ENCODE assay signal across 8 cellular contexts in genomic region chr13:106535552-106536243, GRCh38. TPM values are rescaled to one million over a fixed set of nuclear protein-coding genes. Genes with fewer than 3 reads are reported as not detected.
DNase-seq lines count a peak whose midpoint lies in the region; ATAC-seq and TF ChIP-seq lines count a peak whose summit lies in the region.

Gene EFNB2, minus strand, starts transcription at chr13:106535662. Its CDS starts 698 bp downstream, at chr13:106534964.

- 0 out of 2 replicates have a peak within 1 kb of the TSS, but pooled peaks have one; percentile 28 for H3K9ac ChIP-seq in HUES48 (ENCODE audit: low read depth, low read length)

- peak; percentile 57 for DNase-seq in DMS114 treated with DMSO at 0.1 percent for 48 hours (lab: John Stamatoyannopoulos, UW; ENCODE audit: unreplicated experiment)
- peak; percentile 91 to 94 for DNase-seq in PC-9
- peak; percentile 88 to 91 for DNase-seq in activated T-cell treated with anti-CD3 and anti-CD28 coated beads, Interleukin-2, amount 50 U/mL, for 48 hours
- DNase-seq in stimulated activated CD8-positive, alpha-beta memory T cell treated with anti-CD3 and anti-CD28 coated beads, Interleukin-7, amount 100 ng/mL, for 1 hour (ENCODE audit: low read depth in 2 of 2) = peak; percentile 67 to 70

- peak within 1 kb of the TSS; percentile 99 for H3K4me2 ChIP-seq in PC-9

- no peaks in the 10 kb centered on the region; the same call in 1 of the 2 replicates for H4K20me1 ChIP-seq in PC-9 (ENCODE audit: insufficient read depth)

- H2AFZ ChIP-seq in PC-9 = peak within 1 kb of the TSS; percentile 88

- H3K27me3 ChIP-seq in HUES48 (ENCODE audit: control insufficient read depth, insufficient read depth, low read length) (peaks cover 36% of the 10 kb centered on the region), PC-9 (ENCODE audit: insufficient read depth, low read depth) (no peaks in the 10 kb centered on the region), muscle layer of duodenum (ENCODE audit: low read depth, low read length) (no peaks in the 10 kb centered on the region)

- peaks cover 35% of the 10 kb centered on the region for H3F3A ChIP-seq in PC-9 (ENCODE audit: insufficient read depth, low read depth)

- intact Hi-C loops in PC-9 (cut with micrococcal nuclease; ENCODE audit: unreplicated experiment) = loop anchor here (1.0 to 10.0 kb wide), 4 partner anchors 383 to 721 kb away; no protein-coding TSS in a partner anchor

- H3K36me3 ChIP-seq in HUES48 (ENCODE audit: control insufficient read depth, insufficient read depth, low read length) (peaks cover 2% of the 10 kb centered on the region), PC-9 (ENCODE audit: low read depth) (0 out of 2 replicates have a peak, but pooled peaks cover 10% of the 10 kb centered on the region), muscle layer of duodenum (ENCODE audit: control insufficient read depth in 1 of 2, insufficient read depth in 2 of 2, low read length in 2 of 2) (peaks cover 0 to 2% of the 10 kb centered on the region in 2 donors)

- TF ChIP-seq CTCF in PC-9 (conservative IDR thresholded peaks at IDR 0.05) = no peak

- BruUV-seq in PC-9 (replicated peaks; lab: Mats Ljungman, UMichigan) = no TSS peak

- H3K27ac ChIP-seq in HUES48 (ENCODE audit: low read depth, low read length) (peak within 1 kb of the TSS; percentile 11), PC-9 (peak within 1 kb of the TSS; percentile 83), muscle layer of duodenum (ENCODE audit: low read length) (peak within 1 kb of the TSS; percentile 90)

- peak within 1 kb of the TSS; percentile 72 for H3K4me3 ChIP-seq in HUES48 (ENCODE audit: low read depth, low read length)
- H3K4me3 ChIP-seq in PC-9 = peak within 1 kb of the TSS; percentile 72
- peak within 1 kb of the TSS; percentile 75 to 82 for H3K4me3 ChIP-seq in muscle layer of duodenum (ENCODE audit: low read depth in 1 of 2, low read length in 2 of 2)

- CTCF ChIA-PET in PC-9 (lab: Charles Lee) = interaction anchor here (0.6 to 1.3 kb wide), 3 partner anchors 382 to 1964 kb away, joined by 3 to 5 read pairs (median 3); no protein-coding TSS in a partner anchor

- peaks cover 41% of the 10 kb centered on the region for H3K79me2 ChIP-seq in PC-9 (ENCODE audit: low read depth)

- POLR2A ChIA-PET in PC-9 (lab: Charles Lee; ENCODE audit: unreplicated experiment) = interaction anchor here (0.6 kb wide), 1 partner anchor 29 kb away, joined by 3 read pairs; no protein-coding TSS in a partner anchor

- ATAC-seq in GM21423 (IDR thresholded peaks at IDR 0.05; ENCODE audit: unreplicated experiment) (peak; percentile 96), esophagus mucosa (peak; percentile 95)

- H3K9me3 ChIP-seq in HUES48 (ENCODE audit: control insufficient read depth, insufficient read depth, low read length) (no peaks in the 10 kb centered on the region), PC-9 (ENCODE audit: insufficient read depth, low read depth) (no peaks in the 10 kb centered on the region), muscle layer of duodenum (ENCODE audit: control insufficient read depth in 1 of 2, low read length in 2 of 2) (no peaks in the 10 kb centered on the region)

- no peaks in the 10 kb centered on the region for H3K9me2 ChIP-seq in PC-9 (ENCODE audit: insufficient read depth)

- H3K4me1 ChIP-seq in HUES48 (ENCODE audit: control insufficient read depth, insufficient read depth, low read length) (peaks cover 34% of the 10 kb centered on the region), PC-9 (replicated peaks; ENCODE audit: insufficient read depth) (peaks cover 16% of the 10 kb centered on the region), muscle layer of duodenum (ENCODE audit: control insufficient read depth in 1 of 2, insufficient read depth in 2 of 2, low read length in 2 of 2) (peaks cover 0 to 13% of the 10 kb centered on the region in 2 donors)

RNA-seq across cellular contexts. Expression of gene EFNB2, which starts in this region (rescaled TPM):
- total RNA-seq in PC-9 (2021) (13.4 and 17.5 TPM in 2 replicates), esophagus mucosa (16.8 TPM)

Comparison
In these comparisons a context has a peak if more than half of its experiments do, and no peak if none do; other contexts are left out.
1. Peak in every context shown above with its lines: DNase-seq, ATAC-seq, H3K4me3 ChIP-seq and H3K27ac ChIP-seq.
2. H3K27ac ChIP-seq: peak in every context shown above with its lines; median percentile 90 in muscle layer of duodenum; 83 in PC-9; 11 in HUES48.